In the genomic region with DNA sequence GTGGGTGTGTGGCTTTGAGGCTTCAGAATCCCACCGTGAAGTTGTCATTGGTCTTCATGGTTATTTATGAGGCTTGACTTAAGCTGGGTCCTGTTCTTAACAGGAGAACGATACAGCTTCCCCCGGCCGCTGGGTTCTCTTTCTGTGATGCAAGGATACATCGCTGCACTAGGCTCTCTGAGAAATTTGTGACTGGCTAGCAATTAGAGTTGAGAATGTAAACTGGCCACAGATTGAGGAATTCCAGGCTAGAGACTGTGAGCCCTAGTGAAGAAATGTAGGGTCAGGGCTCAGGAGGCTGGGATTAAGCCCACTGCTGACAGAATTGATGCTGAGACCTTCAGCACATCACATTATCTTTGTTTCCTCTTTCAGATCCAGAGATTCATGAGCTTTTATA, we compare ENCODE assay signal across 1 cellular context.
TF ChIP-seq lines count a peak whose summit lies in the region.

No MANE protein-coding gene starts in this region.

TF ChIP-seq in WTC11, 78 proteins besides CTCF, POLR2A, EP300 and RAD21 (continued from another document):
- no peak for TF ChIP-seq NR1H2 (CRISPR knock-in tag; IDR thresholded peaks at IDR 0.05)
- TF ChIP-seq GABPB1 (CRISPR knock-in tag; IDR thresholded peaks at IDR 0.05) = no peak
- TF ChIP-seq, protein P1, sequence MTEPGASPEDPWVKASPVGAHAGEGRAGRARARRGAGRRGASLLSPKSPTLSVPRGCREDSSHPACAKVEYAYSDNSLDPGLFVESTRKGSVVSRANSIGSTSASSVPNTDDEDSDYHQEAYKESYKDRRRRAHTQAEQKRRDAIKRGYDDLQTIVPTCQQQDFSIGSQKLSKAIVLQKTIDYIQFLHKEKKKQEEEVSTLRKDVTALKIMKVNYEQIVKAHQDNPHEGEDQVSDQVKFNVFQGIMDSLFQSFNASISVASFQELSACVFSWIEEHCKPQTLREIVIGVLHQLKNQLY (CRISPR knock-in tag; IDR thresholded peaks at IDR 0.05) = no peak
- TF ChIP-seq, protein P2, sequence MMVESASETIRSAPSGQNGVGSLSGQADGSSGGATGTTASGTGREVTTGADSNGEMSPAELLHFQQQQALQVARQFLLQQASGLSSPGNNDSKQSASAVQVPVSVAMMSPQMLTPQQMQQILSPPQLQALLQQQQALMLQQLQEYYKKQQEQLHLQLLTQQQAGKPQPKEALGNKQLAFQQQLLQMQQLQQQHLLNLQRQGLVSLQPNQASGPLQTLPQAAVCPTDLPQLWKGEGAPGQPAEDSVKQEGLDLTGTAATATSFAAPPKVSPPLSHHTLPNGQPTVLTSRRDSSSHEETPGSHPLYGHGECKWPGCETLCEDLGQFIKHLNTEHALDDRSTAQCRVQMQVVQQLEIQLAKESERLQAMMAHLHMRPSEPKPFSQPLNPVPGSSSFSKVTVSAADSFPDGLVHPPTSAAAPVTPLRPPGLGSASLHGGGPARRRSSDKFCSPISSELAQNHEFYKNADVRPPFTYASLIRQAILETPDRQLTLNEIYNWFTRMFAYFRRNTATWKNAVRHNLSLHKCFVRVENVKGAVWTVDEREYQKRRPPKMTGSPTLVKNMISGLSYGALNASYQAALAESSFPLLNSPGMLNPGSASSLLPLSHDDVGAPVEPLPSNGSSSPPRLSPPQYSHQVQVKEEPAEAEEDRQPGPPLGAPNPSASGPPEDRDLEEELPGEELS (CRISPR knock-in tag; IDR thresholded peaks at IDR 0.05) = no peak
- TF ChIP-seq, protein P3, sequence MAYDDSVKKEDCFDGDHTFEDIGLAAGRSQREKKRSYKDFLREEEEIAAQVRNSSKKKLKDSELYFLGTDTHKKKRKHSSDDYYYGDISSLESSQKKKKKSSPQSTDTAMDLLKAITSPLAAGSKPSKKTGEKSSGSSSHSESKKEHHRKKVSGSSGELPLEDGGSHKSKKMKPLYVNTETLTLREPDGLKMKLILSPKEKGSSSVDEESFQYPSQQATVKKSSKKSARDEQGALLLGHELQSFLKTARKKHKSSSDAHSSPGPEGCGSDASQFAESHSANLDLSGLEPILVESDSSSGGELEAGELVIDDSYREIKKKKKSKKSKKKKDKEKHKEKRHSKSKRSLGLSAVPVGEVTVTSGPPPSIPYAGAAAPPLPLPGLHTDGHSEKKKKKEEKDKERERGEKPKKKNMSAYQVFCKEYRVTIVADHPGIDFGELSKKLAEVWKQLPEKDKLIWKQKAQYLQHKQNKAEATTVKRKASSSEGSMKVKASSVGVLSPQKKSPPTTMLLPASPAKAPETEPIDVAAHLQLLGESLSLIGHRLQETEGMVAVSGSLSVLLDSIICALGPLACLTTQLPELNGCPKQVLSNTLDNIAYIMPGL (CRISPR knock-in tag; IDR thresholded peaks at IDR 0.05) = no peak
- TF ChIP-seq ESRRA (CRISPR knock-in tag; IDR thresholded peaks at IDR 0.05; ENCODE audit: borderline replicate concordance) = no peak
- no peak for TF ChIP-seq FOXJ3 (CRISPR knock-in tag; IDR thresholded peaks at IDR 0.05; ENCODE audit: borderline replicate concordance)
- no peak for TF ChIP-seq CBFB (CRISPR knock-in tag; IDR thresholded peaks at IDR 0.05; ENCODE audit: low read depth)
- no peak for TF ChIP-seq ZNF121 (CRISPR knock-in tag; IDR thresholded peaks at IDR 0.05)
- TF ChIP-seq SOX15 (CRISPR knock-in tag; IDR thresholded peaks at IDR 0.05) = no peak
- TF ChIP-seq, protein P4, sequence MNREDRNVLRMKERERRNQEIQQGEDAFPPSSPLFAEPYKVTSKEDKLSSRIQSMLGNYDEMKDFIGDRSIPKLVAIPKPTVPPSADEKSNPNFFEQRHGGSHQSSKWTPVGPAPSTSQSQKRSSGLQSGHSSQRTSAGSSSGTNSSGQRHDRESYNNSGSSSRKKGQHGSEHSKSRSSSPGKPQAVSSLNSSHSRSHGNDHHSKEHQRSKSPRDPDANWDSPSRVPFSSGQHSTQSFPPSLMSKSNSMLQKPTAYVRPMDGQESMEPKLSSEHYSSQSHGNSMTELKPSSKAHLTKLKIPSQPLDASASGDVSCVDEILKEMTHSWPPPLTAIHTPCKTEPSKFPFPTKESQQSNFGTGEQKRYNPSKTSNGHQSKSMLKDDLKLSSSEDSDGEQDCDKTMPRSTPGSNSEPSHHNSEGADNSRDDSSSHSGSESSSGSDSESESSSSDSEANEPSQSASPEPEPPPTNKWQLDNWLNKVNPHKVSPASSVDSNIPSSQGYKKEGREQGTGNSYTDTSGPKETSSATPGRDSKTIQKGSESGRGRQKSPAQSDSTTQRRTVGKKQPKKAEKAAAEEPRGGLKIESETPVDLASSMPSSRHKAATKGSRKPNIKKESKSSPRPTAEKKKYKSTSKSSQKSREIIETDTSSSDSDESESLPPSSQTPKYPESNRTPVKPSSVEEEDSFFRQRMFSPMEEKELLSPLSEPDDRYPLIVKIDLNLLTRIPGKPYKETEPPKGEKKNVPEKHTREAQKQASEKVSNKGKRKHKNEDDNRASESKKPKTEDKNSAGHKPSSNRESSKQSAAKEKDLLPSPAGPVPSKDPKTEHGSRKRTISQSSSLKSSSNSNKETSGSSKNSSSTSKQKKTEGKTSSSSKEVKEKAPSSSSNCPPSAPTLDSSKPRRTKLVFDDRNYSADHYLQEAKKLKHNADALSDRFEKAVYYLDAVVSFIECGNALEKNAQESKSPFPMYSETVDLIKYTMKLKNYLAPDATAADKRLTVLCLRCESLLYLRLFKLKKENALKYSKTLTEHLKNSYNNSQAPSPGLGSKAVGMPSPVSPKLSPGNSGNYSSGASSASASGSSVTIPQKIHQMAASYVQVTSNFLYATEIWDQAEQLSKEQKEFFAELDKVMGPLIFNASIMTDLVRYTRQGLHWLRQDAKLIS (CRISPR knock-in tag; IDR thresholded peaks at IDR 0.05; ENCODE audit: borderline replicate concordance) = no peak
